In the genomic region with DNA sequence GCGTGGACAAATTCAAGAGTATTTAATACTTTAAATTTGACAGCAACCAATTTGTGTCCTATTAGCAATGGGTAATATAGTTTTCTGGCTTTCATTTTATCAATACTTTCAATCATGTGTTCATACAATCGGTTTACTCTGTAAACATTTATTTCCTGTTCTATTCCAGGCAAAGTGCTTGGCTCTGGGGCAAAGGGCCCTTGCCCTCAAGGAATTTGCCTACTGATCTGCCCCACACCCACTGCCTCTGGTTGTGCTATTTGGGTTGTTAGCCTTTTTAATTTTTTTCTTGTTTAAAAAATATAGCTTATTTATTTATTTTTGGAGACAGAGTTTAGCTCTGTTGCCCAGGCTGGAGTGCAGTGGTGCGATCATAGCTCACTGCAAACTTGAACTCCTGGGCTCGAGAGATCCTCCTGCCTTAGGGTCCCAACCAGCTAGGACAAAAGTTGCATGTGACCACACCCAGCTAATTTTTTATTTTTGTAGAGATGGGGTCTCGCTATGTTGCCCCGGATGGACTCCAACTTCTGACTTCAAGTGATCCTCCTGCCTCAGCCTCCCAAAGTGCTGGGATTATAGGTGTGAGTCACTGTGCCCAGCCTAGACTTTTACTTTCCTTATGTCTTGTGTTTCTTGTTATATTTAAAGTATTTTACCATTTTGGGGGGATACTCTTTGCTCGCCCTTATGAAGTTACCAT, we compare ENCODE assay signal across 25 cellular contexts.
"Had no signal": no experiment of that assay in that cellular context is flagged by ENCODE, and none has a peak within 500 bp of the region (broad histone marks: within the 10 kb centered on the region; RNA-seq: fewer than 3 reads in every experiment).

No MANE protein-coding gene starts in this region.

- H3K9me3 Mint-ChIP-seq: activated CD8-positive, alpha-beta T cell treated with anti-CD3 and anti-CD28 coated beads for 36 hours; activated naive CD4-positive, alpha-beta T cell treated with anti-CD3 and anti-CD28 coated beads, Interleukin-2, amount 50 U/mL, for 24 hours; activated naive CD8-positive, alpha-beta T cell treated with anti-CD3 and anti-CD28 coated beads, Interleukin-2, amount 50 U/mL, for 24 hours; activated T-helper 2 cell treated with anti-CD3 and anti-CD28 coated beads, Interferon-gamma antibody, Interleukin-2, Interleukin-4, amounts not matched to agents 10 μg/mL and 5 μg/mL and 100 μg/mL, durations not matched to agents 14 hours and 24 hours and 36 hours; naive B cell; stimulated activated memory B cell treated with anti-CD40 and anti-IgM and Interleukin-4, amounts not matched to agents 10 μg/mL and 1 μg/mL and 100 μg/mL, for 72 hours had no signal

- H3K36me3 ChIP-seq: esophagus muscularis mucosa, heart left ventricle, left lung, ovary, prostate gland, sigmoid colon, tibial nerve had no signal

- H3K27ac ChIP-seq: esophagus muscularis mucosa, foreskin keratinocyte, heart left ventricle, left lung, ovary, prostate gland, sigmoid colon, tibial nerve had no signal

- H3K4me2 ChIP-seq: smooth muscle cell had no signal

- H3K4me1 Mint-ChIP-seq: activated naive CD4-positive, alpha-beta T cell treated with anti-CD3 and anti-CD28 coated beads, Interleukin-2, amount 50 U/mL, for 24 hours; activated naive CD8-positive, alpha-beta T cell treated with anti-CD3 and anti-CD28 coated beads, Interleukin-2, amount 50 U/mL, for 24 hours; naive B cell; stimulated activated memory B cell treated with anti-CD40 and anti-IgM and Interleukin-4, amounts not matched to agents 10 μg/mL and 1 μg/mL and 100 μg/mL, for 72 hours had no signal

- H3K4me3 ChIP-seq: esophagus muscularis mucosa, heart left ventricle, left lung, ovary, prostate gland, sigmoid colon, smooth muscle cell, tibial nerve had no signal

- H3K27ac Mint-ChIP-seq: activated CD8-positive, alpha-beta T cell treated with anti-CD3 and anti-CD28 coated beads for 36 hours; activated naive CD4-positive, alpha-beta T cell treated with anti-CD3 and anti-CD28 coated beads, Interleukin-2, amount 50 U/mL, for 24 hours; activated naive CD8-positive, alpha-beta T cell treated with anti-CD3 and anti-CD28 coated beads, Interleukin-2, amount 50 U/mL, for 24 hours; activated T-helper 2 cell treated with anti-CD3 and anti-CD28 coated beads, Interferon-gamma antibody, Interleukin-2, Interleukin-4, amounts not matched to agents 10 μg/mL and 5 μg/mL and 100 μg/mL, durations not matched to agents 14 hours and 24 hours and 36 hours; naive B cell; stimulated activated memory B cell treated with anti-CD40 and anti-IgM and Interleukin-4, amounts not matched to agents 10 μg/mL and 1 μg/mL and 100 μg/mL, for 72 hours; WTC11 had no signal

- H3K4me1 ChIP-seq: esophagus muscularis mucosa, foreskin keratinocyte, heart left ventricle, left lung, prostate gland, sigmoid colon, tibial nerve had no signal

- H3K36me3 Mint-ChIP-seq: activated naive CD4-positive, alpha-beta T cell treated with anti-CD3 and anti-CD28 coated beads, Interleukin-2, amount 50 U/mL, for 24 hours; naive B cell; stimulated activated memory B cell treated with anti-CD40 and anti-IgM and Interleukin-4, amounts not matched to agents 10 μg/mL and 1 μg/mL and 100 μg/mL, for 72 hours had no signal

- H3K9me3 ChIP-seq: esophagus muscularis mucosa, heart left ventricle, left lung, ovary, prostate gland, sigmoid colon, tibial nerve had no signal

- H3K27me3 Mint-ChIP-seq: activated CD8-positive, alpha-beta T cell treated with anti-CD3 and anti-CD28 coated beads for 36 hours; activated naive CD4-positive, alpha-beta T cell treated with anti-CD3 and anti-CD28 coated beads, Interleukin-2, amount 50 U/mL, for 24 hours; activated naive CD8-positive, alpha-beta T cell treated with anti-CD3 and anti-CD28 coated beads, Interleukin-2, amount 50 U/mL, for 24 hours; naive B cell; stimulated activated memory B cell treated with anti-CD40 and anti-IgM and Interleukin-4, amounts not matched to agents 10 μg/mL and 1 μg/mL and 100 μg/mL, for 72 hours had no signal

- DNase-seq: activated CD4-positive, alpha-beta T cell treated with anti-CD3 and anti-CD28 coated beads, Interleukin-2, amount 50 U/mL, for 1 hour; activated CD8-positive, alpha-beta T cell treated with anti-CD3 and anti-CD28 coated beads for 36 hours; activated naive CD8-positive, alpha-beta T cell treated with anti-CD3 and anti-CD28 coated beads, Interleukin-2, amount 50 U/mL, for 24 hours; activated T-cell treated with anti-CD3 and anti-CD28 coated beads, Interleukin-2, amount 50 U/mL, for 48 hours; amygdala; caudate nucleus; foreskin keratinocyte; heart left ventricle; left lung; naive B cell; ovary; retina; sigmoid colon; stimulated activated CD4-positive, alpha-beta T cell treated with anti-CD3 and anti-CD28 coated beads, Interleukin-1b, Interleukin-23, amount 100 ng/mL, for 48 hours; stimulated activated CD4-positive, alpha-beta T cell treated with anti-CD3 and anti-CD28 coated beads, Interleukin-4, amount 100 ng/mL, for 4 hours; stimulated activated CD8-positive, alpha-beta memory T cell treated with anti-CD3 and anti-CD28 coated beads, Interleukin-4, amount 100 ng/mL, for 48 hours; T-helper 2 cell had no signal

- ATAC-seq: activated CD8-positive, alpha-beta T cell treated with anti-CD3 and anti-CD28 coated beads for 36 hours; activated naive CD8-positive, alpha-beta T cell treated with anti-CD3 and anti-CD28 coated beads, Interleukin-2, amount 50 U/mL, for 24 hours; foreskin keratinocyte; heart left ventricle; left lung; stimulated activated memory B cell treated with anti-CD40 and anti-IgM and Interleukin-4, amounts not matched to agents 10 μg/mL and 1 μg/mL and 100 μg/mL, for 72 hours; WTC11 had no signal

- H3K27me3 ChIP-seq: esophagus muscularis mucosa, foreskin keratinocyte, heart left ventricle, left lung, ovary, sigmoid colon, tibial nerve had no signal

- H3K4me3 Mint-ChIP-seq: activated CD8-positive, alpha-beta T cell treated with anti-CD3 and anti-CD28 coated beads for 36 hours; activated naive CD4-positive, alpha-beta T cell treated with anti-CD3 and anti-CD28 coated beads, Interleukin-2, amount 50 U/mL, for 24 hours; activated naive CD8-positive, alpha-beta T cell treated with anti-CD3 and anti-CD28 coated beads, Interleukin-2, amount 50 U/mL, for 24 hours; naive B cell; stimulated activated memory B cell treated with anti-CD40 and anti-IgM and Interleukin-4, amounts not matched to agents 10 μg/mL and 1 μg/mL and 100 μg/mL, for 72 hours; WTC11 had no signal
